Comparison of ENCODE assay signal across 9 cellular contexts in genomic region chr11:72816404-72816990, GRCh38. TPM values are rescaled to one million over a fixed set of nuclear protein-coding genes. Genes with fewer than 3 reads are reported as not detected.
DNase-seq lines count a peak whose midpoint lies in the region; ATAC-seq and TF ChIP-seq lines count a peak whose summit lies in the region.
"Had no signal": no experiment of that assay in that cellular context is flagged by ENCODE, and none has a peak within 500 bp of the region (broad histone marks: within the 10 kb centered on the region; RNA-seq: fewer than 3 reads in every experiment).

No MANE protein-coding gene starts in this region.

- H3K4me3 ChIP-seq in DND-41 (ENCODE audit: low read depth in 1 of 2, low read length in 2 of 2) (peak overlapping the region in 1 of 2 experiments; percentile 92; a peak in 2 of 4 replicates), KMS-11 (IDR thresholded peaks at IDR 0.05; ENCODE audit: insufficient read depth, low read depth, low read length) (no peak overlapping the region)

- no peaks in the 10 kb centered on the region for H3K9me3 ChIP-seq in DND-41 (ENCODE audit: insufficient read depth, low read length, severe bottlenecking)

- ATAC-seq in DND-41 (ENCODE audit: insufficient read depth, low read depth) (no peak), GM18511 (IDR thresholded peaks at IDR 0.05; ENCODE audit: unreplicated experiment) (no peak), GM21717 (IDR thresholded peaks at IDR 0.05; ENCODE audit: unreplicated experiment) (no peak)
- no peak for ATAC-seq in activated CD8-positive, alpha-beta T cell treated with anti-CD3 and anti-CD28 coated beads, Interleukin-2, amount 10 ng/mL, durations not matched to agents 7 days and 5 days

- TF ChIP-seq CTCF in DND-41 (IDR thresholded peaks at IDR 0.05; ENCODE audit: borderline replicate concordance, extremely low read depth, low read length, poor library complexity, severe bottlenecking) (no peak), KMS-11 (conservative IDR thresholded peaks at IDR 0.05; ENCODE audit: low read depth, low read length) (no peak), nephron (IDR thresholded peaks at IDR 0.05; ENCODE audit: unreplicated experiment in 3 of 3) (no peak)

- peaks cover 13% of the 10 kb centered on the region for H4K20me1 ChIP-seq in DND-41 (ENCODE audit: insufficient read depth, low read length)
- 0 out of 2 replicates have a peak, but pooled peaks cover 4% of the 10 kb centered on the region for H4K20me1 ChIP-seq in KMS-11 (ENCODE audit: insufficient read depth)

- H3K27ac Mint-ChIP-seq in activated CD8-positive, alpha-beta T cell treated with anti-CD3 and anti-CD28 coated beads, Interleukin-2, amount 10 ng/mL, durations not matched to agents 7 days and 5 days = peak overlapping the region; percentile 99
- H3K27ac Mint-ChIP-seq in nephron = no peak overlapping the region

- no peak overlapping the region for H2AFZ ChIP-seq in DND-41 (ENCODE audit: low read depth, low read length)
- H2AFZ ChIP-seq in KMS-11 (ENCODE audit: low read depth) = no peak overlapping the region

- H3K4me3 Mint-ChIP-seq in activated CD8-positive, alpha-beta T cell treated with anti-CD3 and anti-CD28 coated beads, Interleukin-2, amount 10 ng/mL, durations not matched to agents 7 days and 5 days = peak overlapping the region; percentile 100
- H3K4me3 Mint-ChIP-seq in nephron = peak overlapping the region; percentile 38 to 68 (median 57)

- H3K27me3 ChIP-seq in DND-41 (ENCODE audit: insufficient read depth, low read length, poor library complexity) = no peaks in the 10 kb centered on the region
- no peaks in the 10 kb centered on the region for H3K27me3 ChIP-seq in KMS-11 (ENCODE audit: insufficient read depth, low read depth)

- H3K9ac ChIP-seq in DND-41 (ENCODE audit: low read depth, low read length) (peak overlapping the region; percentile 95), KMS-11 (no peak overlapping the region)

- no peaks in the 10 kb centered on the region for H3K27me3 Mint-ChIP-seq in activated CD8-positive, alpha-beta T cell treated with anti-CD3 and anti-CD28 coated beads, Interleukin-2, amount 10 ng/mL, durations not matched to agents 7 days and 5 days (ENCODE audit: low read depth)
- peaks cover 4% of the 10 kb centered on the region for H3K27me3 Mint-ChIP-seq in nephron (ENCODE audit: low read depth)

- H3K27ac ChIP-seq in DND-41 (ENCODE audit: low read length) = peak overlapping the region; percentile 97
- peak overlapping the region; percentile 89; the same call in 1 of the 2 replicates for H3K27ac ChIP-seq in KMS-11

- CTCF ChIA-PET in activated CD8-positive, alpha-beta T cell treated with anti-CD3 and anti-CD28 coated beads, Interleukin-2, amount 10 ng/mL, durations not matched to agents 7 days and 5 days (lab: Charles Lee) = interaction anchor here (1.1 to 6.6 kb wide), 8 partner anchors 11 to 362 kb away, joined by 3 to 58 read pairs (median 8); partner anchors contain the start of genes FCHSD2 and STARD10

- H3K4me1 ChIP-seq in DND-41 (ENCODE audit: insufficient read depth, low read length) = peaks cover 48% of the 10 kb centered on the region
- peaks cover 36% of the 10 kb centered on the region for H3K4me1 ChIP-seq in KMS-11 (ENCODE audit: low read depth, poor library complexity, severe bottlenecking)

- H3K4me1 Mint-ChIP-seq in activated CD8-positive, alpha-beta T cell treated with anti-CD3 and anti-CD28 coated beads, Interleukin-2, amount 10 ng/mL, durations not matched to agents 7 days and 5 days (ENCODE audit: low read depth) = peaks cover 44% of the 10 kb centered on the region
- H3K4me1 Mint-ChIP-seq in nephron = peaks cover 29% of the 10 kb centered on the region

- peak overlapping the region; percentile 93 for H3K4me2 ChIP-seq in DND-41 (ENCODE audit: insufficient read depth, low read length)
- H3K4me2 ChIP-seq in KMS-11 = peak overlapping the region; percentile 94; the same call in 1 of the 2 replicates

- H3K36me3 ChIP-seq in DND-41 (ENCODE audit: insufficient read depth, low read length) (peaks cover 48% of the 10 kb centered on the region), KMS-11 (ENCODE audit: insufficient read depth) (no peaks in the 10 kb centered on the region)

- H3K79me2 ChIP-seq in DND-41 (ENCODE audit: insufficient read depth, low read length) (peaks cover 64% of the 10 kb centered on the region), KMS-11 (ENCODE audit: insufficient read depth, low read depth) (peaks cover 30% of the 10 kb centered on the region)

- POLR2A ChIA-PET in activated CD8-positive, alpha-beta T cell treated with anti-CD3 and anti-CD28 coated beads, Interleukin-2, amount 10 ng/mL, durations not matched to agents 7 days and 5 days (lab: Charles Lee) = interaction anchor here (1.0 to 2.1 kb wide), 3 partner anchors 84 to 326 kb away, joined by 3 to 15 read pairs (median 6); partner anchors contain the start of gene FCHSD2

- H3K36me3 Mint-ChIP-seq in activated CD8-positive, alpha-beta T cell treated with anti-CD3 and anti-CD28 coated beads, Interleukin-2, amount 10 ng/mL, durations not matched to agents 7 days and 5 days (ENCODE audit: low read depth) = peaks cover 73% of the 10 kb centered on the region
- H3K36me3 Mint-ChIP-seq in nephron (ENCODE audit: low read depth) = peaks cover 12% of the 10 kb centered on the region

- peak; percentile 62 for DNase-seq in DND-41
- DNase-seq in activated CD8-positive, alpha-beta T cell treated with anti-CD3 and anti-CD28 coated beads, Interleukin-2, amount 10 ng/mL, durations not matched to agents 7 days and 5 days = no peak
- DNase-seq in activated CD4-positive, CD25-positive, alpha-beta regulatory T cell (lab: John Stamatoyannopoulos, UW) = no peak
- no peak for DNase-seq in NCI-H82 (lab: John Stamatoyannopoulos, UW)
- DNase-seq: DMS79 had no signal

- no peaks in the 10 kb centered on the region for H3K9me3 Mint-ChIP-seq in activated CD8-positive, alpha-beta T cell treated with anti-CD3 and anti-CD28 coated beads, Interleukin-2, amount 10 ng/mL, durations not matched to agents 7 days and 5 days (ENCODE audit: insufficient read depth)
- no peaks in the 10 kb centered on the region for H3K9me3 Mint-ChIP-seq in nephron

RNA-seq across cellular contexts. Expression of gene ATG16L2, which starts 2.3 kb away (rescaled TPM):
- 100 to 1,000 TPM; 104 to 105 TPM for total RNA-seq in activated CD8-positive, alpha-beta T cell treated with anti-CD3 and anti-CD28 coated beads, Interleukin-2, amount 10 ng/mL, durations not matched to agents 7 days and 5 days

RNA-seq across cellular contexts. Expression of gene STARD10, which starts 22.6 kb away (rescaled TPM):
- 1 to 10 TPM; 4.0 to 4.5 TPM for total RNA-seq in activated CD8-positive, alpha-beta T cell treated with anti-CD3 and anti-CD28 coated beads, Interleukin-2, amount 10 ng/mL, durations not matched to agents 7 days and 5 days
